Comparison of ENCODE assay signal across 8 cellular contexts in genomic region chr1:117059334-117059677, GRCh38. TPM values are rescaled to one million over a fixed set of nuclear protein-coding genes. Genes with fewer than 3 reads are reported as not detected.
A peak's percentile ranks its signal among the peaks of the same experiment; 100 is the strongest.
DNase-seq lines count a peak whose midpoint lies in the region; ATAC-seq and TF ChIP-seq lines count a peak whose summit lies in the region.

No MANE protein-coding gene starts in this region.

- H3K36me3 Mint-ChIP-seq in activated B cell treated with CpG ODN at 0.5 μM for 24 hours (ENCODE audit: low read depth) = peaks cover 11% of the 10 kb centered on the region

- no peak overlapping the region for H3K4me3 Mint-ChIP-seq in activated B cell treated with CpG ODN at 0.5 μM for 24 hours
- no peak overlapping the region for H3K4me3 Mint-ChIP-seq in stimulated activated naive CD8-positive, alpha-beta T cell treated with anti-CD3 and anti-CD28 coated beads, Interleukin-15, amount 100 ng/mL, for 72 hours

- CTCF ChIA-PET in HEK293T (lab: Yijun Ruan, JAX) = interaction anchor here (1.0 kb wide), 1 partner anchor 9 kb away, joined by 3 read pairs; no protein-coding TSS in a partner anchor
- CTCF ChIA-PET in activated B cell treated with CpG ODN at 0.5 μM for 24 hours (lab: Charles Lee) = interaction anchor here (1.0 to 1.8 kb wide), 4 partner anchors 12 to 485 kb away, joined by 3 to 8 read pairs (median 4); no protein-coding TSS in a partner anchor

- peak overlapping the region; percentile 88 for H3K4me3 ChIP-seq in colonic mucosa

- in situ Hi-C loops in GM13977 (cut with MboI; ENCODE audit: low pct_unique_long_range_greater_than_20kb, low sequenced_read_pairs, unreplicated experiment) = loop anchor here (10.0 to 25.0 kb wide), 3 partner anchors 235 to 497 kb away; partner anchors contain the start of gene CD58

- DNase-seq in GM13977 (ENCODE audit: low spot score) (peak; percentile 45), HEK293T (ENCODE audit: extremely low spot score) (peak; percentile 52), NCI-H1092 (lab: John Stamatoyannopoulos, UW) (peak; percentile 57), activated B cell treated with CpG ODN at 0.5 μM for 24 hours (peak; percentile 54), colonic mucosa (peak; percentile 84), mucosa of gallbladder (ENCODE audit: low spot score) (peak; percentile 65), cerebellar cortex (ENCODE audit: low spot score) (no peak)
- DNase-seq in stimulated activated naive CD8-positive, alpha-beta T cell treated with anti-CD3 and anti-CD28 coated beads, Interleukin-15, amount 100 ng/mL, for 72 hours = peak; percentile 72 to 84

- TF ChIP-seq CTCF in GM13977 (IDR thresholded peaks at IDR 0.05; ENCODE audit: extremely low read depth, insufficient read depth, missing control alignments) = no peak
- no peak for TF ChIP-seq CTCF in activated B cell treated with CpG ODN at 0.5 μM for 24 hours (IDR thresholded peaks at IDR 0.05)
- TF ChIP-seq CTCF in colonic mucosa (IDR thresholded peaks at IDR 0.05) = no peak

- H3K9me3 Mint-ChIP-seq in activated B cell treated with CpG ODN at 0.5 μM for 24 hours = no peaks in the 10 kb centered on the region
- no peaks in the 10 kb centered on the region for H3K9me3 Mint-ChIP-seq in stimulated activated naive CD8-positive, alpha-beta T cell treated with anti-CD3 and anti-CD28 coated beads, Interleukin-15, amount 100 ng/mL, for 72 hours

- no peaks in the 10 kb centered on the region for H3K9me3 ChIP-seq in colonic mucosa

- no peaks in the 10 kb centered on the region for H3K36me3 ChIP-seq in colonic mucosa

- peak overlapping the region; percentile 77 for H3K27ac ChIP-seq in colonic mucosa

- H3K27ac Mint-ChIP-seq in activated B cell treated with CpG ODN at 0.5 μM for 24 hours = no peak overlapping the region
- H3K27ac Mint-ChIP-seq in stimulated activated naive CD8-positive, alpha-beta T cell treated with anti-CD3 and anti-CD28 coated beads, Interleukin-15, amount 100 ng/mL, for 72 hours = no peak overlapping the region

- peaks cover 26% of the 10 kb centered on the region for H3K4me1 Mint-ChIP-seq in activated B cell treated with CpG ODN at 0.5 μM for 24 hours
- H3K4me1 Mint-ChIP-seq in stimulated activated naive CD8-positive, alpha-beta T cell treated with anti-CD3 and anti-CD28 coated beads, Interleukin-15, amount 100 ng/mL, for 72 hours = peaks cover 60% of the 10 kb centered on the region

- peak overlapping the region; percentile 67 to 97 for H3K9ac ChIP-seq in colonic mucosa (ENCODE audit: low read depth in 2 of 2, low read length in 2 of 2)

- H3K4me1 ChIP-seq in colonic mucosa = no peaks in the 10 kb centered on the region

- H3K27me3 Mint-ChIP-seq in activated B cell treated with CpG ODN at 0.5 μM for 24 hours = no peaks in the 10 kb centered on the region
- no peaks in the 10 kb centered on the region for H3K27me3 Mint-ChIP-seq in stimulated activated naive CD8-positive, alpha-beta T cell treated with anti-CD3 and anti-CD28 coated beads, Interleukin-15, amount 100 ng/mL, for 72 hours

- H3K27me3 ChIP-seq in colonic mucosa = no peaks in the 10 kb centered on the region

- intact Hi-C loops in activated B cell treated with CpG ODN at 0.5 μM for 24 hours (cut with micrococcal nuclease) (loop anchor here (1.0 to 10.0 kb wide), 3 partner anchors 309 to 1255 kb away; partner anchors contain the start of gene IGSF3), colonic mucosa (cut with DNase I) (loop anchor here (5.0 to 10.0 kb wide), 4 partner anchors 75 to 487 kb away; partner anchors contain the start of gene CD58)

- peak; percentile 19 for ATAC-seq in activated B cell treated with CpG ODN at 0.5 μM for 24 hours (ENCODE audit: low read depth)
- ATAC-seq in stimulated activated naive CD8-positive, alpha-beta T cell treated with anti-CD3 and anti-CD28 coated beads, Interleukin-15, amount 100 ng/mL, for 72 hours = peak; percentile 58

- POLR2A ChIA-PET in HEK293T (lab: Yijun Ruan, JAX) (interaction anchor here (0.7 to 2.3 kb wide), 23 partner anchors 8 to 488 kb away, joined by 3 to 16 read pairs (median 7); partner anchors contain the start of genes CD58 and IGSF3), activated B cell treated with CpG ODN at 0.5 μM for 24 hours (lab: Charles Lee) (interaction anchor here (1.2 to 1.4 kb wide), 2 partner anchors 308 to 555 kb away, joined by 3 to 5 read pairs; partner anchors contain the start of gene MAN1A2)

TF ChIP-seq in HEK293T, 16 proteins besides CTCF, POLR2A, EP300 and RAD21:
- TF ChIP-seq TARDBP (IDR thresholded peaks at IDR 0.05) (no peak), ELF4 (IDR thresholded peaks at IDR 0.05) (no peak), LEF1 (IDR thresholded peaks at IDR 0.05; ENCODE audit: borderline replicate concordance) (no peak), SP1 (IDR thresholded peaks at IDR 0.05) (no peak), SUZ12 (IDR thresholded peaks at IDR 0.05) (no peak), FOXK2 (IDR thresholded peaks at IDR 0.05) (no peak), NFRKB (IDR thresholded peaks at IDR 0.05) (no peak), ARNT (IDR thresholded peaks at IDR 0.05) (no peak), HDGF (IDR thresholded peaks at IDR 0.05; ENCODE audit: borderline replicate concordance) (no peak), L3MBTL2 (conservative IDR thresholded peaks at IDR 0.05) (no peak), BHLHE40 (IDR thresholded peaks at IDR 0.05; ENCODE audit: borderline replicate concordance) (no peak), FOXA1 (IDR thresholded peaks at IDR 0.05) (no peak), PKNOX1 (IDR thresholded peaks at IDR 0.05) (no peak), ZNF384 (IDR thresholded peaks at IDR 0.05) (no peak), CTBP1 (IDR thresholded peaks at IDR 0.05; ENCODE audit: borderline replicate concordance) (no peak)

RNA-seq across cellular contexts. Expression of gene TTF2, which starts 0.8 kb away (rescaled TPM):
- 33.4 and 37.7 TPM in 2 replicates for total RNA-seq in activated B cell treated with CpG ODN at 0.5 μM for 24 hours
- total RNA-seq in colonic mucosa = 10 to 100 TPM; 25.0 to 50.5 TPM
- 16.6 TPM for total RNA-seq in mucosa of gallbladder

RNA-seq across cellular contexts. Expression of gene CD101, which starts 57.7 kb away (rescaled TPM):
- total RNA-seq in activated B cell treated with CpG ODN at 0.5 μM for 24 hours = 0.42 and 0.46 TPM in 2 replicates
- 1 to 10 TPM; 1.8 to 1.9 TPM for total RNA-seq in colonic mucosa
- total RNA-seq in mucosa of gallbladder = 2.8 TPM
